8 cellular contexts compared by ENCODE assay signal in the genomic region with DNA sequence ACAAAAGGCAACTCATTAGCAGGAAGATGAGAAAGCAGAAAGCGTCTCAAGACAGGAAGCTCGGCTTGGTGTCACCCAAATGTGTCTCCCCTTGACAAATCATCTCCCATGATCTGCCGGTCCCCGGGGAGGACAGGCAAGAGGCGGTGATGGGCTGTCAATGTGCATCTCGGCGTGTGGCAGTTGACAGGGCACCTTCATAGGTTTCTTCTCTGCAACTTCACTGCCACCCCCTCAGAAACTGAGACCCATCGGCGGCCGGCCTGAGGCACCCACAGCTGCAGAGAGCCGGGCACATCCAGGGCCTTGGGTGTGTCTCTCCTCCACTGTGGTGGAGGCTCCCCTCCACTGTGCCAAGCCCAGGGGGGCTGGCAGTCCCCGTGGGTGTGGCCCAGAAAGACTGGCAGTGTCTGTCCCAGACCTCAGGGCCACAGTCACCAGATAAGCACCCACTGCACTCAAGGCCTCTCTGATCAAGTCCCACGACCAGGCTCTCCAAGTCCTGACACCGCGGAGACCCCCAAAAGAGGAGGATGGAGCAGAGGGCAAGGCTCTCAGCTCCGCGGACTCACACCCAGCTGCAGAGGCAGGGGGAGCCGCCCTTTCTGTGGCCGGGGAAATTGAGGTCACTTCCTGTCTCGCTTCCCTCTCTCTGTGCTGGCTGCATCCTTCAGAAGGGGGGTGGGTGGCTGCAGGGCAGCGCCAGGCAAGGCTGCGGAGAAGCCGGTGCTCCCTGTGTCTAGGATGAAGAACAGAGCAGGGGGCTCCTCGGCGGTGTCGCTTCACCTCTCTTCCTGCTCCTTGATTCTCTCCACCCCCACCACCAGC. TPM values are rescaled to one million over a fixed set of nuclear protein-coding genes. Genes with fewer than 3 reads are reported as not detected.
A peak's percentile ranks its signal among the peaks of the same experiment; 100 is the strongest.
DNase-seq lines count a peak whose midpoint lies in the region; ATAC-seq and TF ChIP-seq lines count a peak whose summit lies in the region.

No MANE protein-coding gene starts in this region.

- TF ChIP-seq POLR2A in heart left ventricle (IDR thresholded peaks at IDR 0.05): peak in 1 of 2 donors; percentile 43

- intact Hi-C loops in heart left ventricle (cut with DNase I): no loop called here

- H4K20me1 ChIP-seq in DOHH2 (ENCODE audit: control insufficient read depth, insufficient read depth, low read depth, low read length): no peaks in the 10 kb centered on the region

- WGBS in heart left ventricle, 4 donors: 50 to 57% (median 52%) methylated on average over 25 to 26 of the region's 26 CpGs

- H3K79me2 ChIP-seq in DOHH2 (ENCODE audit: control insufficient read depth, low read length): no peaks in the 10 kb centered on the region

- H3F3A ChIP-seq in DOHH2 (ENCODE audit: control insufficient read depth, insufficient read depth): no peaks in the 10 kb centered on the region

- H3K4me3 ChIP-seq in DOHH2 (ENCODE audit: low read length): peak overlapping the region; percentile 89
- H3K4me3 ChIP-seq in heart left ventricle: peak overlapping the region in 10 of 12 donors; percentile 25 to 64 (median 40)

- H3K4me1 ChIP-seq in DOHH2 (ENCODE audit: control insufficient read depth, low read length) (peaks cover 22% of the 10 kb centered on the region), heart left ventricle (peaks cover 0 to 48% (median 26%) of the 10 kb centered on the region in 12 donors)

- peak; percentile 97 for DNase-seq in NAMALWA (ENCODE audit: low spot score)
- peak; percentile 88 for DNase-seq in activated CD8-positive, alpha-beta memory T cell treated with anti-CD3 and anti-CD28 coated beads, Interleukin-2, amount 50 U/mL, for 48 hours
- DNase-seq in heart left ventricle: peak; percentile 79 to 87 (median 83)
- peak; percentile 78 to 79 for DNase-seq in stimulated activated CD4-positive, alpha-beta T cell treated with anti-CD3 and anti-CD28 coated beads, Interleukin-2, amount 100 ng/mL, for 24 hours
- no peak for DNase-seq in glomerular visceral epithelial cell (ENCODE audit: extremely low spot score)
- no peak for DNase-seq in DMS53 treated with DMSO at 0.1 percent for 48 hours (lab: John Stamatoyannopoulos, UW; ENCODE audit: unreplicated experiment)

- peak; percentile 98 for ATAC-seq in GM21723 (IDR thresholded peaks at IDR 0.05; ENCODE audit: unreplicated experiment)
- peak; percentile 77 to 92 (median 83) for ATAC-seq in heart left ventricle

- no peaks in the 10 kb centered on the region for H3K9me2 ChIP-seq in DOHH2 (replicated peaks; ENCODE audit: control insufficient read depth, low read length)

- H3K27ac ChIP-seq in DOHH2 (ENCODE audit: low read depth, low read length): peak overlapping the region; percentile 80
- peak overlapping the region; percentile 63 to 97 (median 77) for H3K27ac ChIP-seq in heart left ventricle

- peak overlapping the region; percentile 98 for H3K4me2 ChIP-seq in DOHH2 (ENCODE audit: low read length)

- H3K36me3 ChIP-seq in DOHH2 (ENCODE audit: control insufficient read depth, low read length) (no peaks in the 10 kb centered on the region), heart left ventricle (no peaks in the 10 kb centered on the region)

- H3K9me3 ChIP-seq in DOHH2 (ENCODE audit: control insufficient read depth, insufficient read depth, low read length): no peaks in the 10 kb centered on the region
- H3K9me3 ChIP-seq in heart left ventricle: no peaks in the 10 kb centered on the region

- H3K27me3 ChIP-seq in DOHH2 (ENCODE audit: control insufficient read depth, low read length) (no peaks in the 10 kb centered on the region), heart left ventricle (no peaks in the 10 kb centered on the region)

- TF ChIP-seq CTCF in DOHH2 (IDR thresholded peaks at IDR 0.05; ENCODE audit: low read depth, low read length, poor library complexity, severe bottlenecking) (no peak), heart left ventricle (IDR thresholded peaks at IDR 0.05) (no peak)

RNA-seq across cellular contexts. Expression of gene LBR, which starts 39.6 kb away (rescaled TPM):
- total RNA-seq in heart left ventricle: 10 to 100 TPM in 4 of 9 donors, 1 to 10 TPM in 5; 6.8 to 37.8 (median 9.7) TPM
- 1 to 10 TPM; 4.3 to 7.5 TPM for polyA plus RNA-seq in heart left ventricle

Comparison
In these comparisons a context has a peak if more than half of its experiments do, and no peak if none do; other contexts are left out.
1. DNase-seq: peak in NAMALWA (single experiment), activated CD8-positive, alpha-beta memory T cell treated with anti-CD3 and anti-CD28 coated beads, Interleukin-2, amount 50 U/mL, for 48 hours (single experiment), heart left ventricle (5 of 5) and stimulated activated CD4-positive, alpha-beta T cell treated with anti-CD3 and anti-CD28 coated beads, Interleukin-2, amount 100 ng/mL, for 24 hours (2 of 2); none in glomerular visceral epithelial cell (single experiment) and DMS53 treated with DMSO at 0.1 percent for 48 hours (single experiment).